2 cellular contexts compared by ENCODE assay signal in the genomic region with DNA sequence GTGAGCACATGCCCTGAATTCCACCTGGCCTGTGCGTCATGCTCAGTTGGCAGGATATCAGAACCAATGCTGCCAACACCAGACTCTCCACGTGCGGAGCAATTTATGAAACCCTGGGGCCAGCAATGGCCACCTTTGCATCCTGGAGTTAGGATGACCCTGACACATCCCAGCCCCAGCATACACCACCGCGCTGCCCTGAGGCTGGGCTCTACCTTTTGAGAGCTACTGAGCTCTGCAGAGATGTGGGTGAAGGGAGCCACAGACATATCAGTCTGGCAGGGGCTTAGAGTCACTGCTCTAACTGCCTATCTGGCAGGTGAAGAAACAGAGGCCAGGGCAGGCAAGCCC.
TF ChIP-seq lines count a peak whose summit lies in the region.

No MANE protein-coding gene starts in this region.

TF ChIP-seq in SK-N-SH, 30 proteins besides CTCF, POLR2A, EP300 and RAD21 (continued from another document):
- TF ChIP-seq NRF1 (IDR thresholded peaks at IDR 0.05; ENCODE audit: low read depth, low read length) (no peak), SMC3 (IDR thresholded peaks at IDR 0.05; ENCODE audit: low read depth, low read length) (no peak)
TF ChIP-seq in SK-N-SH: peak in this region for 1.

TF ChIP-seq in SK-N-SH treated with all-trans-retinoic acid at 6 μM for 48 hours, 23 proteins besides CTCF, POLR2A, EP300 and RAD21 (continued from another document):
- TF ChIP-seq PATZ1 (CRISPR knock-in tag; IDR thresholded peaks at IDR 0.05; ENCODE audit: borderline replicate concordance), result no peak
- no peak for TF ChIP-seq ISL1 (CRISPR knock-in tag; IDR thresholded peaks at IDR 0.05)
- no peak for TF ChIP-seq ZC3H10 (CRISPR knock-in tag; IDR thresholded peaks at IDR 0.05)
- no peak for TF ChIP-seq ESRRG (CRISPR knock-in tag; IDR thresholded peaks at IDR 0.05)
- no peak for TF ChIP-seq PPARA (CRISPR knock-in tag; IDR thresholded peaks at IDR 0.05; ENCODE audit: borderline replicate concordance)
- no peak for TF ChIP-seq ZNF565 (CRISPR knock-in tag; conservative IDR thresholded peaks at IDR 0.05; ENCODE audit: low read depth)
- TF ChIP-seq ARNTL (CRISPR knock-in tag; IDR thresholded peaks at IDR 0.05; ENCODE audit: borderline replicate concordance, low read depth), result no peak
- TF ChIP-seq ZNF70 (CRISPR knock-in tag; IDR thresholded peaks at IDR 0.05), result no peak
- TF ChIP-seq TOX (CRISPR knock-in tag; IDR thresholded peaks at IDR 0.05; ENCODE audit: borderline replicate concordance), result no peak
- no peak for TF ChIP-seq RARB (CRISPR knock-in tag; IDR thresholded peaks at IDR 0.05)
- no peak for TF ChIP-seq ZNF8 (CRISPR knock-in tag; IDR thresholded peaks at IDR 0.05)
- no peak for TF ChIP-seq CSDC2 (CRISPR knock-in tag; IDR thresholded peaks at IDR 0.05)
- TF ChIP-seq ZFP30 (CRISPR knock-in tag; IDR thresholded peaks at IDR 0.05), result no peak
- TF ChIP-seq TSHZ2 (CRISPR knock-in tag; IDR thresholded peaks at IDR 0.05), result no peak
